ENCODE assay signal across 24 cellular contexts in genomic region chr15:100717596-100717995, GRCh38.
"Had no signal": no experiment of that assay in that cellular context is flagged by ENCODE, and none has a peak within 500 bp of the region (broad histone marks: within the 10 kb centered on the region; RNA-seq: fewer than 3 reads in every experiment).

No MANE protein-coding gene starts in this region.

- H3K27ac ChIP-seq: brain microvascular endothelial cell, gastroesophageal sphincter, neural progenitor cell, ovary, psoas muscle, right lobe of liver, stomach, upper lobe of left lung had no signal

- H3K27me3 ChIP-seq: brain microvascular endothelial cell, gastroesophageal sphincter, neural progenitor cell, ovary, stomach, upper lobe of left lung had no signal

- H3K4me3 ChIP-seq: gastroesophageal sphincter, neural progenitor cell, ovary, psoas muscle, right lobe of liver, smooth muscle cell, stomach, upper lobe of left lung had no signal

- H3K4me1 ChIP-seq: neural progenitor cell had no signal

- H3K4me1 Mint-ChIP-seq: activated CD4-positive, alpha-beta memory T cell treated with anti-CD3 and anti-CD28 coated beads, Interleukin-2, amount 10 ng/mL, durations not matched to agents 7 days and 5 days; memory B cell had no signal

- H3K36me3 ChIP-seq: brain microvascular endothelial cell, gastroesophageal sphincter, neural progenitor cell, ovary, right lobe of liver, stomach, upper lobe of left lung had no signal

- H3K9me3 Mint-ChIP-seq: activated CD4-positive, alpha-beta memory T cell treated with anti-CD3 and anti-CD28 coated beads, Interleukin-2, amount 10 ng/mL, durations not matched to agents 7 days and 5 days; activated naive CD4-positive, alpha-beta T cell treated with anti-CD3 and anti-CD28 coated beads for 36 hours; activated naive CD8-positive, alpha-beta T cell treated with anti-CD3 and anti-CD28 coated beads, Interleukin-2, amount 50 U/mL, for 24 hours; activated T-cell treated with anti-CD3 and anti-CD28 coated beads, Interleukin-2, amount 50 U/mL, for 24 hours; memory B cell had no signal

- ATAC-seq: activated naive CD8-positive, alpha-beta T cell treated with anti-CD3 and anti-CD28 coated beads, Interleukin-2, amount 50 U/mL, for 24 hours; esophagus mucosa; gastroesophageal sphincter; naive thymus-derived CD4-positive, alpha-beta T cell; psoas muscle; right lobe of liver had no signal

- H3K27me3 Mint-ChIP-seq: activated CD4-positive, alpha-beta memory T cell treated with anti-CD3 and anti-CD28 coated beads, Interleukin-2, amount 10 ng/mL, durations not matched to agents 7 days and 5 days had no signal

- H3K27ac Mint-ChIP-seq: activated CD4-positive, alpha-beta memory T cell treated with anti-CD3 and anti-CD28 coated beads, Interleukin-2, amount 10 ng/mL, durations not matched to agents 7 days and 5 days; activated naive CD4-positive, alpha-beta T cell treated with anti-CD3 and anti-CD28 coated beads for 36 hours; activated naive CD8-positive, alpha-beta T cell treated with anti-CD3 and anti-CD28 coated beads, Interleukin-2, amount 50 U/mL, for 24 hours; activated T-cell treated with anti-CD3 and anti-CD28 coated beads, Interleukin-2, amount 50 U/mL, for 24 hours; memory B cell; neural progenitor cell had no signal

- H2AFZ ChIP-seq: neural progenitor cell had no signal

- FAIRE-seq: islet of Langerhans had no signal

- H3K9ac ChIP-seq: neural progenitor cell had no signal

- H3K4me3 Mint-ChIP-seq: activated CD4-positive, alpha-beta memory T cell treated with anti-CD3 and anti-CD28 coated beads, Interleukin-2, amount 10 ng/mL, durations not matched to agents 7 days and 5 days; activated naive CD4-positive, alpha-beta T cell treated with anti-CD3 and anti-CD28 coated beads for 36 hours; activated naive CD8-positive, alpha-beta T cell treated with anti-CD3 and anti-CD28 coated beads, Interleukin-2, amount 50 U/mL, for 24 hours; activated T-cell treated with anti-CD3 and anti-CD28 coated beads, Interleukin-2, amount 50 U/mL, for 24 hours; memory B cell; naive thymus-derived CD4-positive, alpha-beta T cell; neural progenitor cell had no signal

- H3K4me2 ChIP-seq: neural progenitor cell, smooth muscle cell had no signal

- DNase-seq: activated CD4-positive, alpha-beta T cell treated with anti-CD3 and anti-CD28 coated beads for 48 hours; activated CD4-positive, CD25-positive, alpha-beta regulatory T cell; activated naive CD4-positive, alpha-beta T cell treated with anti-CD3 and anti-CD28 coated beads for 36 hours; activated naive CD8-positive, alpha-beta T cell treated with anti-CD3 and anti-CD28 coated beads, Interleukin-2, amount 50 U/mL, for 24 hours; activated T-cell treated with anti-CD3 and anti-CD28 coated beads, Interleukin-2, amount 50 U/mL, for 24 hours; anterior cingulate cortex; brain microvascular endothelial cell; cerebellar nuclear complex; effector CD8-positive, alpha-beta T cell; naive thymus-derived CD4-positive, alpha-beta T cell; ovary; psoas muscle; right lobe of liver; stimulated activated CD4-positive, alpha-beta T cell treated with anti-CD3 and anti-CD28 coated beads, Interleukin-4, amount 100 ng/mL, for 1 hour; stomach; T1000; upper lobe of left lung had no signal

- H3K9me3 ChIP-seq: gastroesophageal sphincter, ovary, psoas muscle, right lobe of liver, stomach, upper lobe of left lung had no signal

- H3K36me3 Mint-ChIP-seq: memory B cell; naive thymus-derived CD4-positive, alpha-beta T cell; neural progenitor cell had no signal
